31 cellular contexts compared by ENCODE assay signal in genomic region chr4:109131559-109131958, GRCh38.
"Had no signal": no experiment of that assay in that cellular context is flagged by ENCODE, and none has a peak within 500 bp of the region (broad histone marks: within the 10 kb centered on the region; RNA-seq: fewer than 3 reads in every experiment).

No MANE protein-coding gene starts in this region.

- H3K27ac ChIP-seq: adrenal gland, body of pancreas, esophagus muscularis mucosa, foreskin keratinocyte, gastrocnemius medialis, VCaP had no signal

- H3K27me3 ChIP-seq: adrenal gland, body of pancreas, esophagus muscularis mucosa, gastrocnemius medialis had no signal

- H3K36me3 ChIP-seq: adrenal gland, esophagus muscularis mucosa, gastrocnemius medialis had no signal

- H3K36me3 Mint-ChIP-seq: activated naive CD4-positive, alpha-beta T cell treated with anti-CD3 and anti-CD28 coated beads, Interleukin-2, amount 50 U/mL, for 24 hours; activated naive CD8-positive, alpha-beta T cell treated with anti-CD3 and anti-CD28 coated beads for 36 hours; WTC11 had no signal

- H3K27ac Mint-ChIP-seq: activated CD8-positive, alpha-beta T cell treated with anti-CD3 and anti-CD28 coated beads for 36 hours; activated naive CD4-positive, alpha-beta T cell treated with anti-CD3 and anti-CD28 coated beads for 36 hours; activated naive CD4-positive, alpha-beta T cell treated with anti-CD3 and anti-CD28 coated beads, Interleukin-2, amount 50 U/mL, for 24 hours; activated naive CD8-positive, alpha-beta T cell treated with anti-CD3 and anti-CD28 coated beads for 36 hours; activated naive CD8-positive, alpha-beta T cell treated with anti-CD3 and anti-CD28 coated beads, Interleukin-2, amount 50 U/mL, for 24 hours; activated T-helper 17 cell treated with anti-CD3 and anti-CD28 coated beads, Interleukin-2, amount 50 U/mL, for 72 hours; effector memory CD8-positive, alpha-beta T cell; WTC11 had no signal

- H3K4me3 ChIP-seq: adrenal gland, body of pancreas, esophagus muscularis mucosa, gastrocnemius medialis had no signal

- DNase-seq: activated CD4-positive, alpha-beta T cell treated with anti-CD3 and anti-CD28 coated beads for 48 hours; activated CD4-positive, alpha-beta T cell treated with anti-CD3 and anti-CD28 coated beads, Interleukin-2, amount 50 U/mL, for 1 hour; activated CD4-positive, alpha-beta T cell treated with anti-CD3 and anti-CD28 coated beads, Interleukin-2, amount 50 U/mL, for 48 hours; activated CD8-positive, alpha-beta memory T cell treated with anti-CD3 and anti-CD28 coated beads for 24 hours; activated CD8-positive, alpha-beta T cell treated with anti-CD3 and anti-CD28 coated beads for 36 hours; activated effector memory CD4-positive, alpha-beta T cell treated with Interleukin-2 at 50 U/mL for 16 hours; activated naive CD4-positive, alpha-beta T cell treated with anti-CD3 and anti-CD28 coated beads for 36 hours; activated naive CD8-positive, alpha-beta T cell treated with anti-CD3 and anti-CD28 coated beads for 36 hours; activated naive CD8-positive, alpha-beta T cell treated with anti-CD3 and anti-CD28 coated beads, Interleukin-2, amount 50 U/mL, for 24 hours; activated T-cell treated with anti-CD3 and anti-CD28 coated beads, Interleukin-2, amount 50 U/mL, for 4 hours; adrenal gland; amygdala; aorta; body of pancreas; caudate nucleus; cortex of kidney; dermis blood vessel endothelial cell; effector CD4-positive, alpha-beta T cell; effector memory CD8-positive, alpha-beta T cell; erythroblast; foreskin keratinocyte; gastrocnemius medialis; glutamatergic neuron; T-helper 2 cell had no signal

- H3K9me3 ChIP-seq: adrenal gland, body of pancreas, esophagus muscularis mucosa, gastrocnemius medialis had no signal

- H3K4me3 Mint-ChIP-seq: activated CD8-positive, alpha-beta T cell treated with anti-CD3 and anti-CD28 coated beads for 36 hours; activated naive CD4-positive, alpha-beta T cell treated with anti-CD3 and anti-CD28 coated beads for 36 hours; activated naive CD4-positive, alpha-beta T cell treated with anti-CD3 and anti-CD28 coated beads, Interleukin-2, amount 50 U/mL, for 24 hours; activated naive CD8-positive, alpha-beta T cell treated with anti-CD3 and anti-CD28 coated beads for 36 hours; activated naive CD8-positive, alpha-beta T cell treated with anti-CD3 and anti-CD28 coated beads, Interleukin-2, amount 50 U/mL, for 24 hours; activated T-cell treated with anti-CD3 and anti-CD28 coated beads, Interleukin-2, amount 50 U/mL, for 4 hours; activated T-helper 17 cell treated with anti-CD3 and anti-CD28 coated beads, Interleukin-2, amount 50 U/mL, for 72 hours; effector memory CD8-positive, alpha-beta T cell; WTC11 had no signal

- H3K4me1 Mint-ChIP-seq: activated naive CD4-positive, alpha-beta T cell treated with anti-CD3 and anti-CD28 coated beads, Interleukin-2, amount 50 U/mL, for 24 hours; activated naive CD8-positive, alpha-beta T cell treated with anti-CD3 and anti-CD28 coated beads for 36 hours; activated naive CD8-positive, alpha-beta T cell treated with anti-CD3 and anti-CD28 coated beads, Interleukin-2, amount 50 U/mL, for 24 hours; activated T-helper 17 cell treated with anti-CD3 and anti-CD28 coated beads, Interleukin-2, amount 50 U/mL, for 72 hours had no signal

- H3K27me3 Mint-ChIP-seq: activated naive CD8-positive, alpha-beta T cell treated with anti-CD3 and anti-CD28 coated beads, Interleukin-2, amount 50 U/mL, for 24 hours; activated T-helper 17 cell treated with anti-CD3 and anti-CD28 coated beads, Interleukin-2, amount 50 U/mL, for 72 hours; effector memory CD8-positive, alpha-beta T cell had no signal

- H3K4me1 ChIP-seq: adrenal gland, body of pancreas, esophagus muscularis mucosa, foreskin keratinocyte, gastrocnemius medialis had no signal

- H3K9me3 Mint-ChIP-seq: activated CD8-positive, alpha-beta T cell treated with anti-CD3 and anti-CD28 coated beads for 36 hours; activated naive CD4-positive, alpha-beta T cell treated with anti-CD3 and anti-CD28 coated beads for 36 hours; activated naive CD4-positive, alpha-beta T cell treated with anti-CD3 and anti-CD28 coated beads, Interleukin-2, amount 50 U/mL, for 24 hours; activated naive CD8-positive, alpha-beta T cell treated with anti-CD3 and anti-CD28 coated beads for 36 hours; activated naive CD8-positive, alpha-beta T cell treated with anti-CD3 and anti-CD28 coated beads, Interleukin-2, amount 50 U/mL, for 24 hours; activated T-cell treated with anti-CD3 and anti-CD28 coated beads, Interleukin-2, amount 50 U/mL, for 4 hours; activated T-helper 17 cell treated with anti-CD3 and anti-CD28 coated beads, Interleukin-2, amount 50 U/mL, for 72 hours; effector memory CD8-positive, alpha-beta T cell; WTC11 had no signal

- FAIRE-seq: colon, TTC549 had no signal
